In the genomic region with DNA sequence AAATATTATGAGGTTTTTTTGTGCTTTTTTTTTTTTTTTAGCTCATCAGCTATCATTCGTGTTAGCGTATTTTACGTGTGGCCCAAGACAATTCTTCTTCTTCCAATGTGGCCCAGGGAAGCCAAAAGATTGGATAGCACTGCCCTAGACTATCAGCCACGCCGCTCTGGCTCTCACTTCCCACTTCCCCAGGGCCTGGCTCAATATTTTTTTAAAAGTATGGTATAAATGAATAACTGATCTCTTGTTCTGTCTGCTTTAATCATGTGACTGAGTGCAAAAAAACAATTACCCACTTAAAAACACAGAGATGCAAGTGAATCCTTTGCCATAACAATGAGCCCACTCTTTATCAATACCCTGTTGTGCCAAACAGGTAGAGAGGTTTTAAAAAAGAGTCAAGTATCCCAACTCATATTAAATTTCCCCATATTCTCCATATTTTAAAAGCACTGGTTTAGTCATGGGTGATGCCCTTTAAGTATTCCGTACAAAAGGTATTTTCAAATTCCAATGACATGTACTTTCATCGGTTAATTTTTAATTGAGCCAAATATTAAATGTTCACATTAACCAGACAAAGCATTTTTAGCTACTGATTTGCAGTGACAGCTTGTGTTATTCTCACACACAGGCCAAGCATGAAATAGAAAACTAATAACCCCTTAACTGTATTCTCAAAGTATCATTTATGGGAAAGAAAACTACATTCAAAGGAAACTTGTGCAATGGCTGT, we compare ENCODE assay signal across 16 cellular contexts. TPM values are rescaled to one million over a fixed set of nuclear protein-coding genes. Genes with fewer than 3 reads are reported as not detected.
DNase-seq lines count a peak whose midpoint lies in the region; ATAC-seq and TF ChIP-seq lines count a peak whose summit lies in the region.
"Had no signal": no experiment of that assay in that cellular context is flagged by ENCODE, and none has a peak within 500 bp of the region (broad histone marks: within the 10 kb centered on the region; RNA-seq: fewer than 3 reads in every experiment).

No MANE protein-coding gene starts in this region.

- H3K4me3 ChIP-seq in left ventricle myocardium inferior (no peak overlapping the region), muscle layer of duodenum (ENCODE audit: low read depth in 1 of 2, low read length in 2 of 2) (no peak overlapping the region), thyroid gland (replicated peaks in 1 of 3) (no peak overlapping the region)

- no peaks in the 10 kb centered on the region for H3K27me3 Mint-ChIP-seq in T-helper 17 cell

- H3K27ac ChIP-seq in left ventricle myocardium inferior (replicated peaks) (peak overlapping the region; percentile 59), muscle layer of duodenum (ENCODE audit: low read length) (peak overlapping the region; percentile 35), thyroid gland (peak overlapping the region in 2 of 3 donors; percentile 4 to 26)
- H3K27ac ChIP-seq: HL-60, parathyroid adenoma had no signal

- 79 to 87% methylated on average over 7 of the region's 7 CpGs for WGBS in thyroid gland, 2 donors

- no peak for TF ChIP-seq CTCF in left ventricle myocardium inferior (IDR thresholded peaks at IDR 0.05; ENCODE audit: borderline replicate concordance)
- no peak for TF ChIP-seq CTCF in thyroid gland (IDR thresholded peaks at IDR 0.05)

- intact Hi-C loops in left ventricle myocardium inferior (cut with micrococcal nuclease) = no loop called here
- intact Hi-C loops in Right ventricle myocardium superior (cut with DNase I) = no loop called here
- intact Hi-C loops in thyroid gland (cut with DNase I) = no loop called here

- peaks cover 75% of the 10 kb centered on the region for H3K4me1 Mint-ChIP-seq in T-helper 17 cell

- ATAC-seq in Right ventricle myocardium superior (ENCODE audit: poor library complexity) (no peak), T-helper 17 cell (no peak)

- H3K36me3 Mint-ChIP-seq in T-helper 17 cell (ENCODE audit: low read depth) = peaks cover 6% of the 10 kb centered on the region
- H3K36me3 Mint-ChIP-seq: mesothelial cell of epicardium had no signal

- H3K36me3 ChIP-seq in left ventricle myocardium inferior (no peaks in the 10 kb centered on the region), muscle layer of duodenum (ENCODE audit: control insufficient read depth in 1 of 2, insufficient read depth in 2 of 2, low read length in 2 of 2) (no peaks in the 10 kb centered on the region), thyroid gland (no peaks in the 10 kb centered on the region)

- H3K27me3 ChIP-seq in left ventricle myocardium inferior (ENCODE audit: low read depth) = no peaks in the 10 kb centered on the region
- no peaks in the 10 kb centered on the region for H3K27me3 ChIP-seq in muscle layer of duodenum (ENCODE audit: low read depth, low read length)
- H3K27me3 ChIP-seq in thyroid gland = no peaks in the 10 kb centered on the region

- H3K4me3 Mint-ChIP-seq in T-helper 17 cell = no peak overlapping the region
- H3K4me3 Mint-ChIP-seq: mesothelial cell of epicardium had no signal

- no peaks in the 10 kb centered on the region for H3K9me3 ChIP-seq in left ventricle myocardium inferior (replicated peaks)
- no peaks in the 10 kb centered on the region for H3K9me3 ChIP-seq in T-helper 17 cell (ENCODE audit: control insufficient read depth, low read length, poor library complexity, severe bottlenecking)
- H3K9me3 ChIP-seq in muscle layer of duodenum (ENCODE audit: control insufficient read depth in 1 of 2, low read length in 2 of 2) = no peaks in the 10 kb centered on the region
- no peaks in the 10 kb centered on the region for H3K9me3 ChIP-seq in thyroid gland

- H3K4me1 ChIP-seq in left ventricle myocardium inferior (peaks cover 47% of the 10 kb centered on the region), muscle layer of duodenum (ENCODE audit: control insufficient read depth in 1 of 2, insufficient read depth in 2 of 2, low read length in 2 of 2) (peaks cover 0 to 24% of the 10 kb centered on the region in 2 donors), thyroid gland (peaks cover 43 to 61% of the 10 kb centered on the region in 2 donors)
- H3K4me1 ChIP-seq: parathyroid adenoma had no signal

- no peak for TF ChIP-seq POLR2A in thyroid gland (IDR thresholded peaks at IDR 0.05)

- DNase-seq in left ventricle myocardium inferior = no peak
- DNase-seq in Right ventricle myocardium superior = no peak
- no peak for DNase-seq in T-helper 17 cell
- DNase-seq in thyroid gland = no peak
- DNase-seq in anterior cingulate cortex (lab: John Stamatoyannopoulos, UW) = no peak
- DNase-seq in T-helper 1 cell = no peak
- DNase-seq in activated CD4-positive, CD25-positive, alpha-beta regulatory T cell treated with anti-CD3 and anti-CD28 coated beads, Interleukin-2, amount 50 U/mL, for 72 hours = no peak
- DNase-seq: AML-193; DMS79; HCEC 1CT; NCI-H2029 treated with DMSO at 0.1 percent for 48 hours; NK-92 treated with Interleukin-12 subunit alpha and Interleukin-12 subunit beta, amount 100 ng/mL, for 24 hours had no signal

- H3K27ac Mint-ChIP-seq in T-helper 17 cell = peak overlapping the region; percentile 95
- H3K27ac Mint-ChIP-seq: mesothelial cell of epicardium had no signal

RNA-seq across cellular contexts. Expression of gene BCL2, which starts 12.6 kb away (rescaled TPM):
- total RNA-seq in left ventricle myocardium inferior = 7.3 TPM
- total RNA-seq in Right ventricle myocardium superior = 9.0 TPM
- 100 to 1,000 TPM; 134 to 136 TPM for total RNA-seq in T-helper 17 cell
- total RNA-seq in thyroid gland = 100 to 1,000 TPM; 108 to 163 (median 115) TPM

Comparison
In these comparisons a context has a peak if more than half of its experiments do, and no peak if none do; other contexts are left out.
1. RNA of gene BCL2, which starts 12.6 kb away (total RNA-seq): 134 to 136 TPM in T-helper 17 cell and 108 to 163 TPM in thyroid gland; 9.0 TPM in Right ventricle myocardium superior (single experiment) and 7.3 TPM in left ventricle myocardium inferior (single experiment); every median in the first group is over 10 times any median in the second.
2. Peak in every context shown above with its lines, with median percentiles within 50 percentile points of each other: H3K27ac ChIP-seq.